Comparison of ENCODE assay signal across 31 cellular contexts in the genomic region with DNA sequence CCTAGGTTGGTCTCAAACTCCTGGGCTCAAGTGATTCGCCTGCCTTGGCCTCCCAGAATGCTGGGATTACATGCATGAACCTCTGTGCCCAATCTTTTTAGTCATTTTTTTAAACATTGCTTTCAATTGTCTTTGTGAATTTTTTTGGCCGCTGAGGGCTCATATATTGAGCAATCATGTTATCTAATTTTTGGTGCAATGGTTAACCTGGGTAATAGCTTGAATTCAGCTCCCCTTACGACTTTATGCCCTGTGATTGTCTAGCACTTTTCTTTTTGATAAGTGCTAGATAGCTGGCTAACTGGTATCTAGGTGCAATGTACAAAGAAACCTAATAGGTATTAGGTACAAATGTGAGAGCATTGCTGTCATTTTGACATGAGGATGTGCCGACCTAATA.
"Had no signal": no experiment of that assay in that cellular context is flagged by ENCODE, and none has a peak within 500 bp of the region (broad histone marks: within the 10 kb centered on the region; RNA-seq: fewer than 3 reads in every experiment).

No MANE protein-coding gene starts in this region.

- H3K4me1 ChIP-seq: ascending aorta had no signal

- FAIRE-seq: bronchial epithelial cell, TTC549 had no signal

- ATAC-seq: activated CD8-positive, alpha-beta memory T cell treated with anti-CD3 and anti-CD28 coated beads, Interleukin-2, amount 10 ng/mL, durations not matched to agents 7 days and 5 days; activated CD8-positive, alpha-beta T cell treated with anti-CD3 and anti-CD28 coated beads, Interleukin-2, amount 10 ng/mL, durations not matched to agents 7 days and 5 days; activated naive CD8-positive, alpha-beta T cell treated with anti-CD3 and anti-CD28 coated beads, Interleukin-2, amount 50 U/mL, for 24 hours had no signal

- DNase-seq: activated B cell treated with CpG ODN at 0.5 μM for 24 hours; activated CD4-positive, alpha-beta memory T cell treated with anti-CD3 and anti-CD28 coated beads, Interleukin-2, amount 10 ng/mL, durations not matched to agents 7 days and 5 days; activated CD4-positive, alpha-beta T cell treated with anti-CD3 and anti-CD28 coated beads for 4 hours; activated CD4-positive, alpha-beta T cell treated with anti-CD3 and anti-CD28 coated beads, Interleukin-2, amount 10 ng/mL, durations not matched to agents 24 days and 14 days; activated CD4-positive, alpha-beta T cell treated with anti-CD3 and anti-CD28 coated beads, Interleukin-2, amount 50 U/mL, for 1 hour; activated CD4-positive, alpha-beta T cell treated with anti-CD3 and anti-CD28 coated beads, Interleukin-2, amount 50 U/mL, for 4 hours; activated CD4-positive, CD25-positive, alpha-beta regulatory T cell treated with anti-CD3 and anti-CD28 coated beads, Interleukin-2, amount 50 U/mL, for 72 hours; activated CD8-positive, alpha-beta memory T cell treated with anti-CD3 and anti-CD28 coated beads for 24 hours; activated CD8-positive, alpha-beta memory T cell treated with anti-CD3 and anti-CD28 coated beads, Interleukin-2, amount 10 ng/mL, durations not matched to agents 7 days and 5 days; activated CD8-positive, alpha-beta memory T cell treated with anti-CD3 and anti-CD28 coated beads, Interleukin-2, amount 50 U/mL, for 48 hours; activated CD8-positive, alpha-beta T cell treated with anti-CD3 and anti-CD28 coated beads, Interleukin-2, amount 10 ng/mL, durations not matched to agents 7 days and 5 days; activated effector memory CD4-positive, alpha-beta T cell treated with Interleukin-2 at 50 U/mL for 16 hours; activated gamma-delta T cell; activated naive CD4-positive, alpha-beta T cell treated with anti-CD3 and anti-CD28 coated beads, Interleukin-2, amount 10 ng/mL, durations not matched to agents 7 days and 5 days; activated naive CD4-positive, alpha-beta T cell treated with Interleukin-2 at 50 U/mL for 16 hours; activated naive CD8-positive, alpha-beta T cell treated with anti-CD3 and anti-CD28 coated beads, Interleukin-2, amount 10 ng/mL, durations not matched to agents 7 days and 5 days; activated naive CD8-positive, alpha-beta T cell treated with anti-CD3 and anti-CD28 coated beads, Interleukin-2, amount 50 U/mL, for 24 hours; activated T-cell treated with anti-CD3 and anti-CD28 coated beads, Interleukin-2, amount 50 U/mL, for 24 hours; activated T-cell treated with anti-CD3 and anti-CD28 coated beads, Interleukin-2, amount 50 U/mL, for 48 hours; amygdala; anterior cingulate cortex; caudate nucleus; cerebellar nuclear complex; T-helper 1 cell; T-helper 2 cell; T-helper 9 cell had no signal

- H3K4me3 ChIP-seq: ascending aorta, cardiac muscle cell had no signal

- H3K9me3 ChIP-seq: ascending aorta had no signal

- H3K27ac ChIP-seq: ascending aorta, cardiac muscle cell, VCaP had no signal

- H3K36me3 ChIP-seq: ascending aorta, cardiac muscle cell had no signal

- H3K27me3 ChIP-seq: ascending aorta, cardiac muscle cell had no signal
